In the genomic region with DNA sequence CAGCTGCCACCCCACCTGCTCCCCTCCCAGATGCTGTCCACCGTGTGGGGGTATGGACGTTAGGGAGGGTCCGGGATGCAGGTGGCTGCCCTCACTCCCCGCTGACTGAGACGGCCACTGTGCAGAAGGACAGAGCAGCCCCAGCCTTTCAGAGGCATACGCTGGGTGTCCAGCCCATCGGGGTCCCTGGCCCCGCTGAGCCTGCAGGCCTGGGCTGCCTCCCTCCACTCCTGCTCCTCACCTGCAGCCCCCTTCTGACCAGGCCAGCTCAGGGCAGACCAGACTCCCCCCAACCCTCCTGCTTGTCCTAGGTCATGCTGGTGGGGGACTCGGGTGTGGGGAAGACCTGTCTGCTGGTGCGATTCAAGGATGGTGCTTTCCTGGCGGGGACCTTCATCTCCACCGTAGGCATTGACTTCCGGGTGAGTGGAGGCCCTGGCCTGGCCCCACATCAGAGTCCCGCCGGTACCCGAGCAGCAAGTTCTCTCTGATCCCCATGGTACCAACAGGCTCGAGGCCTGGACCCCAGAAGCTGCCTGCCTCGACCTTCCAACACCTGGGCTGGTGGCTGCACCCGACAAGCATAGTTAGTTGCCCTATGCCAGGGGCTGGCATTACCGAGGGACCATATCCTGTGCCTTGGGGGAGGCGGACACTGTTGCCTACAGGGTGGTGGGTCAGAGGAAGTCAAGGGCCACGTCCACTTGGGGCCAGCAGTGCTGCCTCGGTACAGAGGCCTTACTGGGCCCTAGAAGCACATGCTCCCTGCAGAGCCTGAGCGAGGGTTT, we compare ENCODE assay signal across 1 cellular context.
TF ChIP-seq lines count a peak whose summit lies in the region.

No MANE protein-coding gene starts in this region.

TF ChIP-seq in H1, 55 proteins besides CTCF, POLR2A, EP300 and RAD21:
- TF ChIP-seq RBBP5 (IDR thresholded peaks at IDR 0.05; ENCODE audit: borderline replicate concordance, low read depth, low read length): 0 out of 2 replicates have a peak, but pooled peaks have one; percentile 38
- TF ChIP-seq TAF1 (IDR thresholded peaks at IDR 0.05; ENCODE audit: low read depth, low read length): 0 out of 2 replicates have a peak, but pooled peaks have one; percentile 11
- peak; percentile 76 for TF ChIP-seq POLR2AphosphoS5 (IDR thresholded peaks at IDR 0.05; ENCODE audit: low read depth, low read length)
- no peak for TF ChIP-seq CHD2 (IDR thresholded peaks at IDR 0.05; ENCODE audit: low read length)
- TF ChIP-seq SIN3A (conservative IDR thresholded peaks at IDR 0.05 in 1 of 2, IDR thresholded peaks at IDR 0.05 in 1 of 2; ENCODE audit: low read depth in 1 of 2, low read length in 2 of 2): peak in 1 of 2 experiments; percentile 37; a peak in 2 of 4 replicates
- TF ChIP-seq CBX8 (IDR thresholded peaks at IDR 0.05; ENCODE audit: borderline replicate concordance, low read depth, low read length): no peak
- TF ChIP-seq, protein P1, sequence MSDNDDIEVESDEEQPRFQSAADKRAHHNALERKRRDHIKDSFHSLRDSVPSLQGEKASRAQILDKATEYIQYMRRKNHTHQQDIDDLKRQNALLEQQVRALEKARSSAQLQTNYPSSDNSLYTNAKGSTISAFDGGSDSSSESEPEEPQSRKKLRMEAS (IDR thresholded peaks at IDR 0.05): peak; percentile 39; the same call in 1 of the 2 replicates
